1 cellular context compared by ENCODE assay signal in genomic region chr17:28335201-28335958, GRCh38.
TF ChIP-seq lines count a peak whose summit lies in the region.

A gene with protein sequence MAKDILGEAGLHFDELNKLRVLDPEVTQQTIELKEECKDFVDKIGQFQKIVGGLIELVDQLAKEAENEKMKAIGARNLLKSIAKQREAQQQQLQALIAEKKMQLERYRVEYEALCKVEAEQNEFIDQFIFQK (minus strand): TSS chr17:28335472. CDS start chr17:28331985, 3,487 bp downstream.
TSS of gene TNFAIP1 (plus strand) at chr17:28335761. CDS start at chr17:28339522, 3,761 bp downstream.

TF ChIP-seq in HepG2, 621 proteins besides CTCF, POLR2A, EP300 and RAD21 (continued from another document):
- TF ChIP-seq ATF2 (CRISPR knock-in tag; IDR thresholded peaks at IDR 0.05): peak; percentile 100
- TF ChIP-seq ARNT2 (CRISPR knock-in tag; IDR thresholded peaks at IDR 0.05; ENCODE audit: low read depth): no peak; the same call in none of the 2 replicates
- TF ChIP-seq ZNF207 (IDR thresholded peaks at IDR 0.05; ENCODE audit: borderline replicate concordance): no peak
- TF ChIP-seq ZBTB20 (CRISPR knock-in tag; IDR thresholded peaks at IDR 0.05; ENCODE audit: borderline replicate concordance, low read depth): 0 out of 2 replicates have a peak, but pooled peaks have one; percentile 14
- peak; percentile 75; the same call in 1 of the 2 replicates for TF ChIP-seq ZNF580 (CRISPR knock-in tag; IDR thresholded peaks at IDR 0.05; ENCODE audit: borderline replicate concordance, low read depth)
- TF ChIP-seq ZBTB25 (CRISPR knock-in tag; IDR thresholded peaks at IDR 0.05): no peak; the same call in 1 of the 2 replicates
- peak; percentile 51 for TF ChIP-seq ZNF607 (CRISPR knock-in tag; IDR thresholded peaks at IDR 0.05; ENCODE audit: borderline replicate concordance)
- TF ChIP-seq, protein P1, sequence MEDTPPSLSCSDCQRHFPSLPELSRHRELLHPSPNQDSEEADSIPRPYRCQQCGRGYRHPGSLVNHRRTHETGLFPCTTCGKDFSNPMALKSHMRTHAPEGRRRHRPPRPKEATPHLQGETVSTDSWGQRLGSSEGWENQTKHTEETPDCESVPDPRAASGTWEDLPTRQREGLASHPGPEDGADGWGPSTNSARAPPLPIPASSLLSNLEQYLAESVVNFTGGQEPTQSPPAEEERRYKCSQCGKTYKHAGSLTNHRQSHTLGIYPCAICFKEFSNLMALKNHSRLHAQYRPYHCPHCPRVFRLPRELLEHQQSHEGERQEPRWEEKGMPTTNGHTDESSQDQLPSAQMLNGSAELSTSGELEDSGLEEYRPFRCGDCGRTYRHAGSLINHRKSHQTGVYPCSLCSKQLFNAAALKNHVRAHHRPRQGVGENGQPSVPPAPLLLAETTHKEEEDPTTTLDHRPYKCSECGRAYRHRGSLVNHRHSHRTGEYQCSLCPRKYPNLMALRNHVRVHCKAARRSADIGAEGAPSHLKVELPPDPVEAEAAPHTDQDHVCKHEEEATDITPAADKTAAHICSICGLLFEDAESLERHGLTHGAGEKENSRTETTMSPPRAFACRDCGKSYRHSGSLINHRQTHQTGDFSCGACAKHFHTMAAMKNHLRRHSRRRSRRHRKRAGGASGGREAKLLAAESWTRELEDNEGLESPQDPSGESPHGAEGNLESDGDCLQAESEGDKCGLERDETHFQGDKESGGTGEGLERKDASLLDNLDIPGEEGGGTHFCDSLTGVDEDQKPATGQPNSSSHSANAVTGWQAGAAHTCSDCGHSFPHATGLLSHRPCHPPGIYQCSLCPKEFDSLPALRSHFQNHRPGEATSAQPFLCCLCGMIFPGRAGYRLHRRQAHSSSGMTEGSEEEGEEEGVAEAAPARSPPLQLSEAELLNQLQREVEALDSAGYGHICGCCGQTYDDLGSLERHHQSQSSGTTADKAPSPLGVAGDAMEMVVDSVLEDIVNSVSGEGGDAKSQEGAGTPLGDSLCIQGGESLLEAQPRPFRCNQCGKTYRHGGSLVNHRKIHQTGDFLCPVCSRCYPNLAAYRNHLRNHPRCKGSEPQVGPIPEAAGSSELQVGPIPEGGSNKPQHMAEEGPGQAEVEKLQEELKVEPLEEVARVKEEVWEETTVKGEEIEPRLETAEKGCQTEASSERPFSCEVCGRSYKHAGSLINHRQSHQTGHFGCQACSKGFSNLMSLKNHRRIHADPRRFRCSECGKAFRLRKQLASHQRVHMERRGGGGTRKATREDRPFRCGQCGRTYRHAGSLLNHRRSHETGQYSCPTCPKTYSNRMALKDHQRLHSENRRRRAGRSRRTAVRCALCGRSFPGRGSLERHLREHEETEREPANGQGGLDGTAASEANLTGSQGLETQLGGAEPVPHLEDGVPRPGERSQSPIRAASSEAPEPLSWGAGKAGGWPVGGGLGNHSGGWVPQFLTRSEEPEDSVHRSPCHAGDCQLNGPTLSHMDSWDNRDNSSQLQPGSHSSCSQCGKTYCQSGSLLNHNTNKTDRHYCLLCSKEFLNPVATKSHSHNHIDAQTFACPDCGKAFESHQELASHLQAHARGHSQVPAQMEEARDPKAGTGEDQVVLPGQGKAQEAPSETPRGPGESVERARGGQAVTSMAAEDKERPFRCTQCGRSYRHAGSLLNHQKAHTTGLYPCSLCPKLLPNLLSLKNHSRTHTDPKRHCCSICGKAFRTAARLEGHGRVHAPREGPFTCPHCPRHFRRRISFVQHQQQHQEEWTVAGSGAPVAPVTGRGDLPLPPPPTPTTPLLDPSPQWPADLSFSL (CRISPR knock-in tag; IDR thresholded peaks at IDR 0.05): no peak
- peak; percentile 69; the same call in 1 of the 2 replicates for TF ChIP-seq SIN3B (IDR thresholded peaks at IDR 0.05; ENCODE audit: low read length)
- no peak for TF ChIP-seq ZNF567 (CRISPR knock-in tag; IDR thresholded peaks at IDR 0.05; ENCODE audit: borderline replicate concordance)
- no peak for TF ChIP-seq CCAR2 (optimal IDR thresholded peaks at IDR 0.05; ENCODE audit: low read depth, low read length)
- no peak for TF ChIP-seq ZNF30 (CRISPR knock-in tag; IDR thresholded peaks at IDR 0.05)
- TF ChIP-seq ZFP36L2 (CRISPR knock-in tag; IDR thresholded peaks at IDR 0.05): no peak
- TF ChIP-seq SKIL (CRISPR knock-in tag; IDR thresholded peaks at IDR 0.05; ENCODE audit: borderline replicate concordance): no peak
- no peak for TF ChIP-seq ESRRA (CRISPR knock-in tag; IDR thresholded peaks at IDR 0.05; ENCODE audit: low read depth)
- TF ChIP-seq, protein P2, sequence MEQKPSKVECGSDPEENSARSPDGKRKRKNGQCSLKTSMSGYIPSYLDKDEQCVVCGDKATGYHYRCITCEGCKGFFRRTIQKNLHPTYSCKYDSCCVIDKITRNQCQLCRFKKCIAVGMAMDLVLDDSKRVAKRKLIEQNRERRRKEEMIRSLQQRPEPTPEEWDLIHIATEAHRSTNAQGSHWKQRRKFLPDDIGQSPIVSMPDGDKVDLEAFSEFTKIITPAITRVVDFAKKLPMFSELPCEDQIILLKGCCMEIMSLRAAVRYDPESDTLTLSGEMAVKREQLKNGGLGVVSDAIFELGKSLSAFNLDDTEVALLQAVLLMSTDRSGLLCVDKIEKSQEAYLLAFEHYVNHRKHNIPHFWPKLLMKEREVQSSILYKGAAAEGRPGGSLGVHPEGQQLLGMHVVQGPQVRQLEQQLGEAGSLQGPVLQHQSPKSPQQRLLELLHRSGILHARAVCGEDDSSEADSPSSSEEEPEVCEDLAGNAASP (CRISPR knock-in tag; IDR thresholded peaks at IDR 0.05; ENCODE audit: borderline replicate concordance): 0 out of 2 replicates have a peak, but pooled peaks have one; percentile 7
- TF ChIP-seq ZNF549 (CRISPR knock-in tag; IDR thresholded peaks at IDR 0.05): no peak
- TF ChIP-seq XBP1 (CRISPR knock-in tag; IDR thresholded peaks at IDR 0.05): no peak
- no peak for TF ChIP-seq NR0B2 (CRISPR knock-in tag; IDR thresholded peaks at IDR 0.05)
- TF ChIP-seq, protein P3, sequence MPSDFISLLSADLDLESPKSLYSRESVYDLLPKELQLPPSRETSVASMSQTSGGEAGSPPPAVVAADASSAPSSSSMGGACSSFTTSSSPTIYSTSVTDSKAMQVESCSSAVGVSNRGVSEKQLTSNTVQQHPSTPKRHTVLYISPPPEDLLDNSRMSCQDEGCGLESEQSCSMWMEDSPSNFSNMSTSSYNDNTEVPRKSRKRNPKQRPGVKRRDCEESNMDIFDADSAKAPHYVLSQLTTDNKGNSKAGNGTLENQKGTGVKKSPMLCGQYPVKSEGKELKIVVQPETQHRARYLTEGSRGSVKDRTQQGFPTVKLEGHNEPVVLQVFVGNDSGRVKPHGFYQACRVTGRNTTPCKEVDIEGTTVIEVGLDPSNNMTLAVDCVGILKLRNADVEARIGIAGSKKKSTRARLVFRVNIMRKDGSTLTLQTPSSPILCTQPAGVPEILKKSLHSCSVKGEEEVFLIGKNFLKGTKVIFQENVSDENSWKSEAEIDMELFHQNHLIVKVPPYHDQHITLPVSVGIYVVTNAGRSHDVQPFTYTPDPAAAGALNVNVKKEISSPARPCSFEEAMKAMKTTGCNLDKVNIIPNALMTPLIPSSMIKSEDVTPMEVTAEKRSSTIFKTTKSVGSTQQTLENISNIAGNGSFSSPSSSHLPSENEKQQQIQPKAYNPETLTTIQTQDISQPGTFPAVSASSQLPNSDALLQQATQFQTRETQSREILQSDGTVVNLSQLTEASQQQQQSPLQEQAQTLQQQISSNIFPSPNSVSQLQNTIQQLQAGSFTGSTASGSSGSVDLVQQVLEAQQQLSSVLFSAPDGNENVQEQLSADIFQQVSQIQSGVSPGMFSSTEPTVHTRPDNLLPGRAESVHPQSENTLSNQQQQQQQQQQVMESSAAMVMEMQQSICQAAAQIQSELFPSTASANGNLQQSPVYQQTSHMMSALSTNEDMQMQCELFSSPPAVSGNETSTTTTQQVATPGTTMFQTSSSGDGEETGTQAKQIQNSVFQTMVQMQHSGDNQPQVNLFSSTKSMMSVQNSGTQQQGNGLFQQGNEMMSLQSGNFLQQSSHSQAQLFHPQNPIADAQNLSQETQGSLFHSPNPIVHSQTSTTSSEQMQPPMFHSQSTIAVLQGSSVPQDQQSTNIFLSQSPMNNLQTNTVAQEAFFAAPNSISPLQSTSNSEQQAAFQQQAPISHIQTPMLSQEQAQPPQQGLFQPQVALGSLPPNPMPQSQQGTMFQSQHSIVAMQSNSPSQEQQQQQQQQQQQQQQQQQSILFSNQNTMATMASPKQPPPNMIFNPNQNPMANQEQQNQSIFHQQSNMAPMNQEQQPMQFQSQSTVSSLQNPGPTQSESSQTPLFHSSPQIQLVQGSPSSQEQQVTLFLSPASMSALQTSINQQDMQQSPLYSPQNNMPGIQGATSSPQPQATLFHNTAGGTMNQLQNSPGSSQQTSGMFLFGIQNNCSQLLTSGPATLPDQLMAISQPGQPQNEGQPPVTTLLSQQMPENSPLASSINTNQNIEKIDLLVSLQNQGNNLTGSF (CRISPR knock-in tag; IDR thresholded peaks at IDR 0.05): peak; percentile 23; the same call in 1 of the 2 replicates
- peak; percentile 59 for TF ChIP-seq FOSL2 (CRISPR knock-in tag; IDR thresholded peaks at IDR 0.05)
- TF ChIP-seq, protein P4, sequence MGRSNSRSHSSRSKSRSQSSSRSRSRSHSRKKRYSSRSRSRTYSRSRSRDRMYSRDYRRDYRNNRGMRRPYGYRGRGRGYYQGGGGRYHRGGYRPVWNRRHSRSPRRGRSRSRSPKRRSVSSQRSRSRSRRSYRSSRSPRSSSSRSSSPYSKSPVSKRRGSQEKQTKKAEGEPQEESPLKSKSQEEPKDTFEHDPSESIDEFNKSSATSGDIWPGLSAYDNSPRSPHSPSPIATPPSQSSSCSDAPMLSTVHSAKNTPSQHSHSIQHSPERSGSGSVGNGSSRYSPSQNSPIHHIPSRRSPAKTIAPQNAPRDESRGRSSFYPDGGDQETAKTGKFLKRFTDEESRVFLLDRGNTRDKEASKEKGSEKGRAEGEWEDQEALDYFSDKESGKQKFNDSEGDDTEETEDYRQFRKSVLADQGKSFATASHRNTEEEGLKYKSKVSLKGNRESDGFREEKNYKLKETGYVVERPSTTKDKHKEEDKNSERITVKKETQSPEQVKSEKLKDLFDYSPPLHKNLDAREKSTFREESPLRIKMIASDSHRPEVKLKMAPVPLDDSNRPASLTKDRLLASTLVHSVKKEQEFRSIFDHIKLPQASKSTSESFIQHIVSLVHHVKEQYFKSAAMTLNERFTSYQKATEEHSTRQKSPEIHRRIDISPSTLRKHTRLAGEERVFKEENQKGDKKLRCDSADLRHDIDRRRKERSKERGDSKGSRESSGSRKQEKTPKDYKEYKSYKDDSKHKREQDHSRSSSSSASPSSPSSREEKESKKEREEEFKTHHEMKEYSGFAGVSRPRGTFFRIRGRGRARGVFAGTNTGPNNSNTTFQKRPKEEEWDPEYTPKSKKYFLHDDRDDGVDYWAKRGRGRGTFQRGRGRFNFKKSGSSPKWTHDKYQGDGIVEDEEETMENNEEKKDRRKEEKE (IDR thresholded peaks at IDR 0.05): no peak
- TF ChIP-seq ISX (CRISPR knock-in tag; conservative IDR thresholded peaks at IDR 0.05): no peak
- TF ChIP-seq KDM1A (CRISPR knock-in tag; IDR thresholded peaks at IDR 0.05): no peak
